Comparison of ENCODE assay signal across 12 cellular contexts in genomic region chr15:48433226-48433886, GRCh38.
DNase-seq lines count a peak whose midpoint lies in the region; ATAC-seq lines count a peak whose summit lies in the region.
"Had no signal": no experiment of that assay in that cellular context is flagged by ENCODE, and none has a peak within 500 bp of the region (broad histone marks: within the 10 kb centered on the region; RNA-seq: fewer than 3 reads in every experiment).

No MANE protein-coding gene starts in this region.

- DNase-seq in GM23248 = peak; percentile 91
- DNase-seq in iris pigment epithelial cell (ENCODE audit: low read depth) = peak; percentile 66
- no peak for DNase-seq in CD1c-positive myeloid dendritic cell (ENCODE audit: extremely low spot score)
- no peak for DNase-seq in posterior cingulate gyrus
- DNase-seq in stimulated activated CD4-positive, alpha-beta T cell treated with anti-CD3 and anti-CD28 coated beads, Interleukin-4, amount 100 ng/mL, for 24 hours = no peak
- DNase-seq: activated effector memory CD4-positive, alpha-beta T cell treated with anti-CD3 and anti-CD28 coated beads, Interleukin-2, amount 50 U/mL, for 16 hours; effector CD8-positive, alpha-beta T cell; kidney; NCI-H510A had no signal

- peak overlapping the region; percentile 29 for H3K4me2 ChIP-seq in GM23248 (ENCODE audit: unreplicated experiment)

- H3K9me3 ChIP-seq in GM23248 (ENCODE audit: low read depth) = no peaks in the 10 kb centered on the region

- H3K36me3 ChIP-seq in GM23248 (ENCODE audit: low read depth) = peaks cover 86% of the 10 kb centered on the region

- 63 to 64% methylated on average over 3 of the region's 3 CpGs for WGBS in GM23248 (ENCODE audit: low coverage in 1 of 2, low lambda C conversion rate in 2 of 2, missing lambda C conversion rate in 2 of 2), 2 experiments

- H3F3A ChIP-seq in GM23248 (ENCODE audit: insufficient read depth) = peaks cover 86% of the 10 kb centered on the region

- H3K4me3 ChIP-seq in GM23248 = no peak overlapping the region

- H3K4me1 ChIP-seq in GM23248 (ENCODE audit: insufficient read depth) = peaks cover 57% of the 10 kb centered on the region

- H4K20me1 ChIP-seq in GM23248 (ENCODE audit: insufficient read depth) = no peaks in the 10 kb centered on the region

- peak overlapping the region; percentile 14; the same call in 1 of the 2 replicates for H3K9ac ChIP-seq in GM23248

- intact Hi-C loops in posterior cingulate gyrus (cut with DNase I) = no loop called here

- no peaks in the 10 kb centered on the region for H3K9me2 ChIP-seq in GM23248 (ENCODE audit: insufficient read depth)

- peak overlapping the region; percentile 71 for H3K27ac ChIP-seq in GM23248

- H2AFZ ChIP-seq in GM23248 = no peak overlapping the region

- no peaks in the 10 kb centered on the region for H3K27me3 ChIP-seq in GM23248 (replicated peaks; ENCODE audit: insufficient read depth)

- peak; percentile 74 for ATAC-seq in GM18520 (IDR thresholded peaks at IDR 0.05; ENCODE audit: unreplicated experiment)
- peak; percentile 58 for ATAC-seq in HG03571 (IDR thresholded peaks at IDR 0.05; ENCODE audit: unreplicated experiment)
- ATAC-seq in HG03025 (IDR thresholded peaks at IDR 0.05; ENCODE audit: low FRiP score, unreplicated experiment) = no peak

- in situ Hi-C loops in GM23248 (cut with MboI) = no loop called here

- peaks cover 44% of the 10 kb centered on the region for H3K79me2 ChIP-seq in GM23248 (ENCODE audit: insufficient read depth)

Comparison
In these comparisons a context has a peak if more than half of its experiments do, and no peak if none do; other contexts are left out.
1. DNase-seq: peak in GM23248 (single experiment) and iris pigment epithelial cell (single experiment); none in CD1c-positive myeloid dendritic cell (single experiment), posterior cingulate gyrus (0 of 10) and stimulated activated CD4-positive, alpha-beta T cell treated with anti-CD3 and anti-CD28 coated beads, Interleukin-4, amount 100 ng/mL, for 24 hours (single experiment).